ENCODE assay signal across 1 cellular context in genomic region chr4:10382171-10382570, GRCh38.
A peak's percentile ranks its signal among the peaks of the same experiment; 100 is the strongest.
DNase-seq lines count a peak whose midpoint lies in the region; ATAC-seq, FAIRE-seq and TF ChIP-seq lines count a peak whose summit lies in the region.
"Not testable (repeated sequence)": the region's sequence is repeated elsewhere in the genome, so short reads cannot be mapped to it uniquely, and the experiment has no call there.

No MANE protein-coding gene starts in this region.

- TF ChIP-seq POLR2A in K562 (conservative IDR thresholded peaks at IDR 0.05), result not testable (repeated sequence)

- intact Hi-C loops in K562 (cut with micrococcal nuclease), result not testable (repeated sequence)

- H4K20me1 ChIP-seq in K562 (replicated peaks; ENCODE audit: control insufficient read depth, insufficient read depth, low read length), result not testable (repeated sequence)

- not testable (repeated sequence) for H3K9me1 ChIP-seq in K562 (ENCODE audit: control insufficient read depth, insufficient read depth, low read length)

- H3K27ac ChIP-seq in K562 (ENCODE audit: extremely low read depth, low read depth, low read length), result not testable (repeated sequence)

- in situ Hi-C loops in K562 (cut with MboI), result not testable (repeated sequence)

- CTCF ChIA-PET in K562 (lab: Yijun Ruan, JAX; ENCODE audit: low intra/inter-chr PET ratio), result not testable (repeated sequence)

- not testable (repeated sequence) for H3K9me3 ChIP-seq in K562 (replicated peaks; ENCODE audit: control insufficient read depth, insufficient read depth, low read depth, low read length)

- not testable (repeated sequence) for TF ChIP-seq RAD21 in K562 (CRISPR knock-in tag; conservative IDR thresholded peaks at IDR 0.05 in 1 of 2, IDR thresholded peaks at IDR 0.05 in 1 of 2)

- H3K9ac ChIP-seq in K562 (ENCODE audit: insufficient read depth in 1 of 2, low read depth in 2 of 2, low read length in 2 of 2), result not testable (repeated sequence)

- H3K4me2 ChIP-seq in K562 (ENCODE audit: insufficient read depth, low read length), result not testable (repeated sequence)

- not testable (repeated sequence) for H3K36me3 ChIP-seq in K562 (ENCODE audit: control insufficient read depth, insufficient read depth, low read length)

- not testable (repeated sequence) for TF ChIP-seq CTCF in K562 (IDR thresholded peaks at IDR 0.05 in 2 of 3, conservative IDR thresholded peaks at IDR 0.05 in 1 of 3; ENCODE audit: insufficient read depth in 2 of 3, low read depth in 1 of 3, low read length in 3 of 3)

- H3K27me3 ChIP-seq in K562 (ENCODE audit: control insufficient read depth in 2 of 2, insufficient read depth in 2 of 2, low read length in 2 of 2), result not testable (repeated sequence)

- not testable (repeated sequence) for H3K4me3 ChIP-seq in K562

- DNase-seq in K562 (ENCODE audit: extremely low read depth in 1 of 4, low spot score in 3 of 4), result not testable (repeated sequence)

- TF ChIP-seq EP300 in K562 (IDR thresholded peaks at IDR 0.05; ENCODE audit: low read length), result not testable (repeated sequence)

- not testable (repeated sequence) for FAIRE-seq in K562 (lab: Jason Lieb, UNC)

- POLR2A ChIA-PET in K562 (lab: Yijun Ruan, JAX), result not testable (repeated sequence)

- not testable (repeated sequence) for ATAC-seq in K562

- H3K4me1 ChIP-seq in K562 (replicated peaks in 1 of 2; ENCODE audit: control insufficient read depth in 2 of 2, insufficient read depth in 2 of 2, low read length in 2 of 2), result peaks cover 4 to 18% of the 10 kb centered on the region in 2 experiments; a peak in 4 of 5 replicates

- not testable (repeated sequence) for H2AFZ ChIP-seq in K562 (ENCODE audit: low read depth, low read length)

- WGBS in K562 (ENCODE audit: insufficient coverage, low coverage, missing lambda C conversion rate), result 63% methylated on average over 1 of the region's 1 CpG

- BruUV-seq in K562 (replicated peaks; lab: Mats Ljungman, UMichigan), result not testable (repeated sequence)

- not testable (repeated sequence) for H3K79me2 ChIP-seq in K562 (ENCODE audit: control insufficient read depth, insufficient read depth, low read length)

TF ChIP-seq in K562, 482 proteins besides CTCF, POLR2A, EP300 and RAD21:
- TF ChIP-seq C11orf30 (IDR thresholded peaks at IDR 0.05; ENCODE audit: low read depth) (peak; percentile 69; the same call in 1 of the 2 replicates), ZNF316 (IDR thresholded peaks at IDR 0.05) (peak; percentile 84), MAFG (tag; conservative IDR thresholded peaks at IDR 0.05) (peak; percentile 36; the same call in 1 of the 2 replicates)
